In genomic region chr9:21974542-21975409, GRCh38 we compare ENCODE assay signal across 8 cellular contexts. TPM values are rescaled to one million over a fixed set of nuclear protein-coding genes. Genes with fewer than 3 reads are reported as not detected.
DNase-seq lines count a peak whose midpoint lies in the region; ATAC-seq, FAIRE-seq and TF ChIP-seq lines count a peak whose summit lies in the region.

No MANE protein-coding gene starts in this region.

- H4K20me1 ChIP-seq in HepG2 (ENCODE audit: insufficient read depth, low read length), result no peaks in the 10 kb centered on the region

- peaks cover 15% of the 10 kb centered on the region for H3K4me1 ChIP-seq in CD8-positive, alpha-beta T cell (ENCODE audit: insufficient read depth, low read length)
- peaks cover 20% of the 10 kb centered on the region for H3K4me1 ChIP-seq in RWPE2 (ENCODE audit: insufficient read depth, poor library complexity, severe bottlenecking)
- H3K4me1 ChIP-seq in HepG2 (ENCODE audit: insufficient read depth, low read length), result peaks cover 6% of the 10 kb centered on the region

- H3K4me3 Mint-ChIP-seq in CD8-positive, alpha-beta T cell, result peak overlapping the region; percentile 74
- peak overlapping the region; percentile 84 for H3K4me3 Mint-ChIP-seq in central memory CD8-positive, alpha-beta T cell

- TF ChIP-seq RAD21 in HepG2 (CRISPR knock-in tag; IDR thresholded peaks at IDR 0.05), result no peak

- FAIRE-seq in HepG2 (lab: Jason Lieb, UNC), result no peak

- H3K4me1 Mint-ChIP-seq in CD8-positive, alpha-beta T cell (ENCODE audit: low read depth), result peaks cover 18% of the 10 kb centered on the region
- peaks cover 17% of the 10 kb centered on the region for H3K4me1 Mint-ChIP-seq in central memory CD8-positive, alpha-beta T cell

- H3K36me3 Mint-ChIP-seq in CD8-positive, alpha-beta T cell, result no peaks in the 10 kb centered on the region
- peaks cover 9% of the 10 kb centered on the region for H3K36me3 Mint-ChIP-seq in central memory CD8-positive, alpha-beta T cell (ENCODE audit: insufficient read depth)

- peaks cover 87% of the 10 kb centered on the region for H3K27me3 ChIP-seq in CD8-positive, alpha-beta T cell (ENCODE audit: insufficient read depth, low read length)
- H3K27me3 ChIP-seq in RWPE2 (ENCODE audit: insufficient read depth, poor library complexity, severe bottlenecking) (no peaks in the 10 kb centered on the region), HepG2 (ENCODE audit: control insufficient read depth in 1 of 2, insufficient read depth in 2 of 2, low read length in 2 of 2) (peaks cover 0 to 23% of the 10 kb centered on the region in 2 experiments; a peak in 2 of 5 replicates)

- H3K9me3 ChIP-seq in CD8-positive, alpha-beta T cell (ENCODE audit: low read length), result no peaks in the 10 kb centered on the region
- H3K9me3 ChIP-seq in RWPE2 (ENCODE audit: severe bottlenecking), result no peaks in the 10 kb centered on the region
- no peaks in the 10 kb centered on the region for H3K9me3 ChIP-seq in HepG2 (ENCODE audit: low read length)

- no peak for TF ChIP-seq EP300 in HepG2 (IDR thresholded peaks at IDR 0.05; ENCODE audit: low read depth in 2 of 2, low read length in 2 of 2)
- no peak for TF ChIP-seq EP300 in HepG2 (CRISPR knock-in tag; IDR thresholded peaks at IDR 0.05; ENCODE audit: borderline replicate concordance)

- POLR2A ChIA-PET in CD8-positive, alpha-beta T cell (lab: Charles Lee), result no interaction called here
- POLR2A ChIA-PET in HepG2 (lab: Yijun Ruan, JAX), result no interaction called here

- H2AFZ ChIP-seq in HepG2 (ENCODE audit: low read length), result peak overlapping the region; percentile 80

- H3K4me2 ChIP-seq in HepG2 (ENCODE audit: low read depth, low read length), result peak overlapping the region; percentile 92

- peaks cover 86% of the 10 kb centered on the region for H3K27me3 Mint-ChIP-seq in CD8-positive, alpha-beta T cell (ENCODE audit: low read depth)
- H3K27me3 Mint-ChIP-seq in central memory CD8-positive, alpha-beta T cell, result peaks cover 100% of the 10 kb centered on the region

- peak overlapping the region; percentile 25 for H3K4me3 ChIP-seq in CD8-positive, alpha-beta T cell (ENCODE audit: low read depth, low read length)
- H3K4me3 ChIP-seq in RWPE2 (ENCODE audit: severe bottlenecking), result peak overlapping the region; percentile 94
- peak overlapping the region; percentile 64 to 78 (median 67) for H3K4me3 ChIP-seq in HepG2 (replicated peaks in 1 of 3; ENCODE audit: insufficient read depth in 1 of 3, low read depth in 2 of 3, low read length in 3 of 3)

- no peak for TF ChIP-seq CTCF in CD8-positive, alpha-beta T cell (IDR thresholded peaks at IDR 0.05)
- TF ChIP-seq CTCF in RWPE2 (IDR thresholded peaks at IDR 0.05; ENCODE audit: poor library complexity, severe bottlenecking), result no peak
- no peak for TF ChIP-seq CTCF in HepG2 (CRISPR knock-in tag; IDR thresholded peaks at IDR 0.05)

- peak in 4 of 7 experiments; percentile 20 to 33 (median 27) for DNase-seq in CD8-positive, alpha-beta T cell
- peak; percentile 87 for DNase-seq in HK-2 (ENCODE audit: unreplicated experiment)
- DNase-seq in RWPE2 (ENCODE audit: low spot score), result peak; percentile 96
- DNase-seq in central memory CD8-positive, alpha-beta T cell (ENCODE audit: low spot score in 2 of 2), result no peak
- DNase-seq in HepG2 (ENCODE audit: low spot score), result no peak
- peak; percentile 41 for DNase-seq in stimulated activated naive CD4-positive, alpha-beta T cell treated with Interleukin-2 at 50 U/mL for 16 hours (lab: John Stamatoyannopoulos, UW)
- no peak for DNase-seq in SKM-1 treated with dmso at 0.1 percent for 144 hours (lab: John Stamatoyannopoulos, UW; ENCODE audit: unreplicated experiment)

- BruUV-seq in HepG2 (replicated peaks; lab: Mats Ljungman, UMichigan), result no TSS peak

- H3K27ac ChIP-seq in CD8-positive, alpha-beta T cell (ENCODE audit: low read depth, low read length), result no peak overlapping the region
- H3K27ac ChIP-seq in RWPE2 (ENCODE audit: poor library complexity, severe bottlenecking) (peak overlapping the region; percentile 90), HepG2 (ENCODE audit: extremely low read length, insufficient read depth, low read length) (no peak overlapping the region)

- H3K9me3 Mint-ChIP-seq in CD8-positive, alpha-beta T cell, result no peaks in the 10 kb centered on the region
- H3K9me3 Mint-ChIP-seq in central memory CD8-positive, alpha-beta T cell, result peaks cover 4% of the 10 kb centered on the region

- WGBS in HepG2 (ENCODE audit: low lambda C conversion rate), result 8% methylated on average over 32 of the region's 64 CpGs

- no peak for TF ChIP-seq POLR2A in HepG2 (IDR thresholded peaks at IDR 0.05; ENCODE audit: insufficient read depth in 1 of 2, low read depth in 2 of 2, low read length in 2 of 2)

- ATAC-seq in CD8-positive, alpha-beta T cell, result peak; percentile 70
- ATAC-seq in GM19455 (IDR thresholded peaks at IDR 0.05; ENCODE audit: unreplicated experiment) (peak; percentile 74), RWPE2 (ENCODE audit: low read depth) (peak; percentile 86), HepG2 (peak; percentile 96)
- ATAC-seq in central memory CD8-positive, alpha-beta T cell (replicated peaks; ENCODE audit: extremely low read depth, poor library complexity, severe bottlenecking), result peak; percentile 64

- CTCF ChIA-PET in CD8-positive, alpha-beta T cell (lab: Charles Lee), result no interaction called here
- CTCF ChIA-PET in HepG2 (lab: Yijun Ruan, JAX; ENCODE audit: low intra/inter-chr PET ratio, low total read pairs), result no interaction called here

- intact Hi-C loops in CD8-positive, alpha-beta T cell (cut with DNase I, micrococcal nuclease), result loop anchor here in 1 of 2 experiments (5.0 to 10.0 kb wide), 2 partner anchors 33 to 420 kb away; partner anchors contain the start of gene CDKN2B
- intact Hi-C loops in HepG2 (cut with micrococcal nuclease; ENCODE audit: unreplicated experiment), result no loop called here

- no peaks in the 10 kb centered on the region for H3K79me2 ChIP-seq in HepG2 (ENCODE audit: insufficient read depth, low read length)

- H3K36me3 ChIP-seq in CD8-positive, alpha-beta T cell (ENCODE audit: insufficient read depth, low read length), result no peaks in the 10 kb centered on the region
- peaks cover 52% of the 10 kb centered on the region for H3K36me3 ChIP-seq in RWPE2 (ENCODE audit: low read depth)
- H3K36me3 ChIP-seq in HepG2 (replicated peaks in 1 of 2; ENCODE audit: control insufficient read depth in 1 of 2, insufficient read depth in 2 of 2, low read length in 2 of 2), result no peaks in the 10 kb centered on the region

- in situ Hi-C loops in HepG2 (cut with HindIII; ENCODE audit: extremely low pct_ligation_motif_present, low pct_unique_long_range_greater_than_20kb), result no loop called here

- peak overlapping the region; percentile 39; the same call in 1 of the 2 replicates for H3K9ac ChIP-seq in HepG2 (ENCODE audit: insufficient read depth, low read depth, low read length)

- no peak overlapping the region for H3K27ac Mint-ChIP-seq in CD8-positive, alpha-beta T cell
- H3K27ac Mint-ChIP-seq in central memory CD8-positive, alpha-beta T cell (ENCODE audit: low read depth), result no peak overlapping the region

RNA-seq across cellular contexts. Expression of gene CDKN2A, which starts 19.4 kb away (rescaled TPM):
- 1 to 10 TPM in 1 of 2 experiments, under 1 TPM in 1; 0.95 to 1.7 TPM for total RNA-seq in CD8-positive, alpha-beta T cell
- total RNA-seq in HepG2 (2016; rRNA removed; fragmentation: Illumina TruSeq; extraction: Trizol), result 4.2 TPM in 2 replicates
- total RNA-seq in HepG2 (2016; cell fraction: cytosol; rRNA removed; fragmentation: Illumina TruSeq; extraction: Trizol; ENCODE audit: low read depth), result 1.9 and 3.2 TPM in 2 replicates
- 4.0 and 4.4 TPM in 2 replicates for total RNA-seq in HepG2 (2016; cell fraction: insoluble cytoplasmic fraction; rRNA removed; fragmentation: Illumina TruSeq; extraction: Trizol)
- 3.2 and 4.1 TPM in 2 replicates for total RNA-seq in HepG2 (2016; cell fraction: membrane; rRNA removed; fragmentation: Illumina TruSeq; extraction: Trizol)
- 1.3 and 1.7 TPM in 2 replicates for total RNA-seq in HepG2 (2016; cell fraction: nucleus; rRNA removed; fragmentation: Illumina TruSeq; extraction: Trizol)
- polyA plus RNA-seq in HepG2 (2011; rRNA removed), result 4.8 and 7.4 TPM in 2 replicates
- polyA plus RNA-seq in HepG2 (2011; cell fraction: cytosol; rRNA removed), result 6.0 and 6.8 TPM in 2 replicates
- 4.8 and 7.1 TPM in 2 replicates for polyA plus RNA-seq in HepG2 (2011; cell fraction: nucleus; rRNA removed)
- 1.3 and 2.3 TPM in 2 replicates for polyA plus RNA-seq in HepG2 (2012)
- 2.5 and 3.2 TPM in 2 replicates for polyA plus RNA-seq in HepG2 (2016; cell fraction: cytosol; fragmentation: Illumina TruSeq; extraction: Trizol; ENCODE audit: low read depth)
- polyA plus RNA-seq in HepG2 (2016; cell fraction: insoluble cytoplasmic fraction; fragmentation: Illumina TruSeq; extraction: Trizol; ENCODE audit: low read depth), result 5.0 and 6.3 TPM in 2 replicates
- 3.5 and 3.6 TPM in 2 replicates for polyA plus RNA-seq in HepG2 (2016; cell fraction: membrane; fragmentation: Illumina TruSeq; extraction: Trizol; ENCODE audit: low read depth)
- polyA plus RNA-seq in HepG2 (2016; cell fraction: nucleus; fragmentation: Illumina TruSeq; extraction: Trizol; ENCODE audit: insufficient read depth, low read depth), result 4.3 and 4.4 TPM in 2 replicates
- 3.3 and 67.7 TPM in 2 replicates for polyA minus RNA-seq in HepG2 (2011; rRNA and poly(A)+ RNA removed; ENCODE audit: low replicate concordance)
- polyA minus RNA-seq in HepG2 (2011; cell fraction: cytosol; rRNA and poly(A)+ RNA removed), result 3.8 and 4.1 TPM in 2 replicates
- 3.2 and 3.9 TPM in 2 replicates for polyA minus RNA-seq in HepG2 (2011; cell fraction: nucleus; rRNA and poly(A)+ RNA removed)

RNA-seq across cellular contexts. Expression of gene CDKN2B-AS1, which starts 19.8 kb away (rescaled TPM):
- under 1 TPM in 1 of 2 experiments, not detected in 1; 0.71 TPM for total RNA-seq in CD8-positive, alpha-beta T cell
- total RNA-seq in HepG2 (2016; rRNA removed; fragmentation: Illumina TruSeq; extraction: Trizol), result 0.64 and 0.77 TPM in 2 replicates
- 0.35 TPM in 1 of 2 replicates, not detected in the other for total RNA-seq in HepG2 (2016; cell fraction: cytosol; rRNA removed; fragmentation: Illumina TruSeq; extraction: Trizol; ENCODE audit: low read depth)
- 0.31 and 0.78 TPM in 2 replicates for total RNA-seq in HepG2 (2016; cell fraction: insoluble cytoplasmic fraction; rRNA removed; fragmentation: Illumina TruSeq; extraction: Trizol)
- 0.31 and 0.76 TPM in 2 replicates for total RNA-seq in HepG2 (2016; cell fraction: membrane; rRNA removed; fragmentation: Illumina TruSeq; extraction: Trizol)
- total RNA-seq in HepG2 (2016; cell fraction: nucleus; rRNA removed; fragmentation: Illumina TruSeq; extraction: Trizol), result 1.1 TPM in 1 of 2 replicates, not detected in the other
- polyA plus RNA-seq in HepG2 (2011; rRNA removed), result 1.8 and 2.3 TPM in 2 replicates
- 0.78 and 1.1 TPM in 2 replicates for polyA plus RNA-seq in HepG2 (2011; cell fraction: cytosol; rRNA removed)
- polyA plus RNA-seq in HepG2 (2011; cell fraction: nucleus; rRNA removed), result 1.3 and 1.6 TPM in 2 replicates
- 0.27 TPM in 1 of 2 replicates, not detected in the other for polyA plus RNA-seq in HepG2 (2012)
- polyA plus RNA-seq in HepG2 (2016; cell fraction: cytosol; fragmentation: Illumina TruSeq; extraction: Trizol; ENCODE audit: low read depth), result 0.35 and 0.36 TPM in 2 replicates
- polyA plus RNA-seq in HepG2 (2016; cell fraction: insoluble cytoplasmic fraction; fragmentation: Illumina TruSeq; extraction: Trizol; ENCODE audit: low read depth), result 0.41 and 0.54 TPM in 2 replicates
- polyA plus RNA-seq in HepG2 (2016; cell fraction: membrane; fragmentation: Illumina TruSeq; extraction: Trizol; ENCODE audit: low read depth), result 0.39 and 0.51 TPM in 2 replicates
- polyA plus RNA-seq in HepG2 (2016; cell fraction: nucleus; fragmentation: Illumina TruSeq; extraction: Trizol; ENCODE audit: insufficient read depth, low read depth), result 0.47 and 1.1 TPM in 2 replicates
- 12.7 TPM in 1 of 2 replicates, not detected in the other for polyA minus RNA-seq in HepG2 (2011; rRNA and poly(A)+ RNA removed; ENCODE audit: low replicate concordance)
- polyA minus RNA-seq in HepG2 (2011; cell fraction: cytosol; rRNA and poly(A)+ RNA removed), result not detected in 2 replicates
- polyA minus RNA-seq in HepG2 (2011; cell fraction: nucleus; rRNA and poly(A)+ RNA removed), result 2.1 and 2.7 TPM in 2 replicates

RNA-seq across cellular contexts. Expression of gene CDKN2B, which starts 34.3 kb away (rescaled TPM):
- not detected for total RNA-seq in CD8-positive, alpha-beta T cell
- total RNA-seq in HepG2 (2016; rRNA removed; fragmentation: Illumina TruSeq; extraction: Trizol), result 0.83 and 1.4 TPM in 2 replicates
- total RNA-seq in HepG2 (2016; cell fraction: cytosol; rRNA removed; fragmentation: Illumina TruSeq; extraction: Trizol; ENCODE audit: low read depth), result 0.09 and 0.20 TPM in 2 replicates
- 0.73 and 1.3 TPM in 2 replicates for total RNA-seq in HepG2 (2016; cell fraction: insoluble cytoplasmic fraction; rRNA removed; fragmentation: Illumina TruSeq; extraction: Trizol)
- 0.41 and 0.46 TPM in 2 replicates for total RNA-seq in HepG2 (2016; cell fraction: membrane; rRNA removed; fragmentation: Illumina TruSeq; extraction: Trizol)
- total RNA-seq in HepG2 (2016; cell fraction: nucleus; rRNA removed; fragmentation: Illumina TruSeq; extraction: Trizol), result 0.69 and 0.90 TPM in 2 replicates
- 1.5 and 2.3 TPM in 2 replicates for polyA plus RNA-seq in HepG2 (2011; rRNA removed)
- polyA plus RNA-seq in HepG2 (2011; cell fraction: cytosol; rRNA removed), result 1.4 and 1.7 TPM in 2 replicates
- 5.9 and 8.6 TPM in 2 replicates for polyA plus RNA-seq in HepG2 (2011; cell fraction: nucleus; rRNA removed)
- polyA plus RNA-seq in HepG2 (2012), result 0.48 and 1.5 TPM in 2 replicates
- 0.10 and 0.12 TPM in 2 replicates for polyA plus RNA-seq in HepG2 (2016; cell fraction: cytosol; fragmentation: Illumina TruSeq; extraction: Trizol; ENCODE audit: low read depth)
- polyA plus RNA-seq in HepG2 (2016; cell fraction: insoluble cytoplasmic fraction; fragmentation: Illumina TruSeq; extraction: Trizol; ENCODE audit: low read depth), result 1.1 and 1.4 TPM in 2 replicates
- 0.26 and 0.31 TPM in 2 replicates for polyA plus RNA-seq in HepG2 (2016; cell fraction: membrane; fragmentation: Illumina TruSeq; extraction: Trizol; ENCODE audit: low read depth)
- polyA plus RNA-seq in HepG2 (2016; cell fraction: nucleus; fragmentation: Illumina TruSeq; extraction: Trizol; ENCODE audit: insufficient read depth, low read depth), result 3.1 and 3.7 TPM in 2 replicates
- polyA minus RNA-seq in HepG2 (2011; rRNA and poly(A)+ RNA removed; ENCODE audit: low replicate concordance), result 0.54 and 6.2 TPM in 2 replicates
- polyA minus RNA-seq in HepG2 (2011; cell fraction: cytosol; rRNA and poly(A)+ RNA removed), result 0.40 and 1.1 TPM in 2 replicates
- 2.4 and 3.4 TPM in 2 replicates for polyA minus RNA-seq in HepG2 (2011; cell fraction: nucleus; rRNA and poly(A)+ RNA removed)

Comparison
In these comparisons a context has a peak if more than half of its experiments do, and no peak if none do; other contexts are left out.
1. DNase-seq: peak in CD8-positive, alpha-beta T cell (4 of 7), HK-2 (single experiment), RWPE2 (single experiment) and stimulated activated naive CD4-positive, alpha-beta T cell treated with Interleukin-2 at 50 U/mL for 16 hours (single experiment); none in central memory CD8-positive, alpha-beta T cell (0 of 2), HepG2 (single experiment) and SKM-1 treated with dmso at 0.1 percent for 144 hours (single experiment).
2. H3K4me3 ChIP-seq: peak in every context shown above with its lines; median percentile 94 in RWPE2; 67 in HepG2; 25 in CD8-positive, alpha-beta T cell.
3. Peak in every context shown above with its lines, with median percentiles within 50 percentile points of each other: ATAC-seq.